ENCODE assay signal across 18 cellular contexts in the genomic region with DNA sequence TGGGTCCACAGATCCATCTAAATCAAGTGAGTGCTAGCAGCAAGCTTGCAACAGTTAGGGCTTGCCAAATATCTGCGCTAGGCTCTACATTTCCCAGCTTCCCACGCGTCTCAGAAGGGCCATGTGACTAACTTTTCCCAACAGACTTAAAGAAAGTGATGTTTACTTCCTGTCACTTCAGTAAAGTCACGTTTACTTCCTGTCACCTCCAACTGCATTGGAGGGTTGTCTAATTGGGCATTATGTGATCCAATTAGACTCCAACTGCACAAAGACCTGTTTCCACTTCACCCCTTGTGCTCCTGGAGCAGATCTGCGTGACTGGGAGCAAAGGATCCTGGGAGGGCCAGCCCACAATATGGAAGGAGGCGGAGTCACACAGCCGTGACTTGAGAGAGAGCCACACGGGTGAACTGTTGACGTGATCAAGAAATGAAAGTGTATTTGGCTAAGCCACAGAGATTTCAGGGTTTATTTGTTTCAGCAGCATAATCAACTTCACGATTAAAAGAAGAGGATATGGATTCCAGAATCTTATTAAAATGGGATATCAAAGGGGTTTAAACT.
"Had no signal": no experiment of that assay in that cellular context is flagged by ENCODE, and none has a peak within 500 bp of the region (broad histone marks: within the 10 kb centered on the region; RNA-seq: fewer than 3 reads in every experiment).

No MANE protein-coding gene starts in this region.

- FAIRE-seq: TTC549 had no signal

- H3K9me3 ChIP-seq: thyroid gland, vagina had no signal

- H3K36me3 Mint-ChIP-seq: activated naive CD8-positive, alpha-beta T cell treated with anti-CD3 and anti-CD28 coated beads for 36 hours; stimulated activated effector memory CD8-positive, alpha-beta T cell treated with anti-CD3 and anti-CD28 coated beads, Interleukin-12 subunit alpha, Interleukin-12 subunit beta, amount 100 ng/mL, for 72 hours had no signal

- H3K4me3 ChIP-seq: coronary artery, thyroid gland, vagina had no signal

- ATAC-seq: esophagus mucosa; left lobe of liver; sciatic nerve; stimulated activated effector memory CD8-positive, alpha-beta T cell treated with anti-CD3 and anti-CD28 coated beads, Interleukin-12 subunit alpha, Interleukin-12 subunit beta, amount 100 ng/mL, for 72 hours had no signal

- DNase-seq: activated CD4-positive, alpha-beta T cell treated with anti-CD3 and anti-CD28 coated beads, Interleukin-2, amount 50 U/mL, for 1 hour; activated CD4-positive, CD25-positive, alpha-beta regulatory T cell; activated naive CD8-positive, alpha-beta T cell treated with anti-CD3 and anti-CD28 coated beads for 36 hours; islet precursor cell; mammary epithelial cell; stimulated activated CD4-positive, alpha-beta T cell treated with anti-CD3 and anti-CD28 coated beads, Interleukin-2, amount 100 ng/mL, for 24 hours; thyroid gland had no signal

- H3K36me3 ChIP-seq: thyroid gland, vagina had no signal

- H3K4me3 Mint-ChIP-seq: activated naive CD8-positive, alpha-beta T cell treated with anti-CD3 and anti-CD28 coated beads for 36 hours; activated T-helper 1 cell treated with anti-CD3 and anti-CD28 coated beads, Interleukin-12 subunit alpha, Interleukin-12 subunit beta, Interleukin-2, Interleukin-4 antibody, amounts not matched to agents 30 ng/mL and 10 ng/mL and 1 ng/mL, durations not matched to agents 14 hours and 24 hours and 36 hours; brain; central memory CD8-positive, alpha-beta T cell; neural crest cell; stimulated activated effector memory CD8-positive, alpha-beta T cell treated with anti-CD3 and anti-CD28 coated beads, Interleukin-12 subunit alpha, Interleukin-12 subunit beta, amount 100 ng/mL, for 72 hours had no signal

- H3K27me3 ChIP-seq: thyroid gland, vagina had no signal

- H3K27ac ChIP-seq: coronary artery, thyroid gland, vagina had no signal

- H3K27me3 Mint-ChIP-seq: brain; central memory CD8-positive, alpha-beta T cell had no signal

- H3K27ac Mint-ChIP-seq: activated naive CD8-positive, alpha-beta T cell treated with anti-CD3 and anti-CD28 coated beads for 36 hours; activated T-helper 1 cell treated with anti-CD3 and anti-CD28 coated beads, Interleukin-12 subunit alpha, Interleukin-12 subunit beta, Interleukin-2, Interleukin-4 antibody, amounts not matched to agents 30 ng/mL and 10 ng/mL and 1 ng/mL, durations not matched to agents 14 hours and 24 hours and 36 hours; brain; stimulated activated effector memory CD8-positive, alpha-beta T cell treated with anti-CD3 and anti-CD28 coated beads, Interleukin-12 subunit alpha, Interleukin-12 subunit beta, amount 100 ng/mL, for 72 hours had no signal

- H3K9me3 Mint-ChIP-seq: activated naive CD8-positive, alpha-beta T cell treated with anti-CD3 and anti-CD28 coated beads for 36 hours had no signal

- H3K4me1 Mint-ChIP-seq: activated naive CD8-positive, alpha-beta T cell treated with anti-CD3 and anti-CD28 coated beads for 36 hours; central memory CD8-positive, alpha-beta T cell; stimulated activated effector memory CD8-positive, alpha-beta T cell treated with anti-CD3 and anti-CD28 coated beads, Interleukin-12 subunit alpha, Interleukin-12 subunit beta, amount 100 ng/mL, for 72 hours had no signal

- H3K4me1 ChIP-seq: thyroid gland, vagina had no signal
